In the genomic region with DNA sequence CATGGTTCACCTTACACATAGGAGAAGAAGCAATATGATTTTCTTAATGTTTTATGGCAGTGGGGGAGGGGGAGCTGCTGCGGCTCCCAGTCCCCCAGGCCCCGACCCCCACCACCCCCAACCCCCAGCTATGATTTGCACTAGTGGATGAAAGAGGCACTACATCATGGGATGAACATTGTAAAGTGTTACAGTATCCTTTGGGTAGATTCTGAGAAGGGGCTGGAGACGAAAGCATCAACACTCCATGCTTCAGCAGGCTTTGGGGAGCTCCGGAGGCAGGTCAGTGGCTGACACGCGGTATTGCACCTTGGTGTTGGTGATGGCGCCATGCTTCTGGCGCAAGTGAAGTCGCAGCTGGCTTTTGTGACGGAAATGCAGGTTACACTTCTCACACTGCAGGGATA, we compare ENCODE assay signal across 1 cellular context.
TF ChIP-seq lines count a peak whose summit lies in the region.

No MANE protein-coding gene starts in this region.

TF ChIP-seq in HCT116, 20 proteins besides CTCF, POLR2A, EP300 and RAD21:
- no peak for TF ChIP-seq ZNF274 (IDR thresholded peaks at IDR 0.05; ENCODE audit: low read depth, low read length)
- no peak for TF ChIP-seq FOSL1 (IDR thresholded peaks at IDR 0.05; ENCODE audit: low read depth)
- no peak for TF ChIP-seq EZH2phosphoT487 (IDR thresholded peaks at IDR 0.05; ENCODE audit: borderline replicate concordance)
- TF ChIP-seq YY1 (IDR thresholded peaks at IDR 0.05; ENCODE audit: extremely low read depth, insufficient replicate concordance, low read depth, low read length): no peak
- no peak for TF ChIP-seq POLR2AphosphoS5 (IDR thresholded peaks at IDR 0.05; ENCODE audit: low read depth, low read length)
- no peak for TF ChIP-seq SP1 (IDR thresholded peaks at IDR 0.05; ENCODE audit: low read depth)
- TF ChIP-seq EZH2 (IDR thresholded peaks at IDR 0.05): no peak
- no peak for TF ChIP-seq SRF (IDR thresholded peaks at IDR 0.05; ENCODE audit: low read depth)
- no peak for TF ChIP-seq CEBPB (IDR thresholded peaks at IDR 0.05; ENCODE audit: low read depth)
- TF ChIP-seq TCF7L2 (IDR thresholded peaks at IDR 0.05; ENCODE audit: borderline replicate concordance, extremely low read depth, insufficient read depth, insufficient read length): no peak
- TF ChIP-seq, protein P1, sequence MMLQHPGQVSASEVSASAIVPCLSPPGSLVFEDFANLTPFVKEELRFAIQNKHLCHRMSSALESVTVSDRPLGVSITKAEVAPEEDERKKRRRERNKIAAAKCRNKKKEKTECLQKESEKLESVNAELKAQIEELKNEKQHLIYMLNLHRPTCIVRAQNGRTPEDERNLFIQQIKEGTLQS (IDR thresholded peaks at IDR 0.05): no peak
- TF ChIP-seq, protein P2, sequence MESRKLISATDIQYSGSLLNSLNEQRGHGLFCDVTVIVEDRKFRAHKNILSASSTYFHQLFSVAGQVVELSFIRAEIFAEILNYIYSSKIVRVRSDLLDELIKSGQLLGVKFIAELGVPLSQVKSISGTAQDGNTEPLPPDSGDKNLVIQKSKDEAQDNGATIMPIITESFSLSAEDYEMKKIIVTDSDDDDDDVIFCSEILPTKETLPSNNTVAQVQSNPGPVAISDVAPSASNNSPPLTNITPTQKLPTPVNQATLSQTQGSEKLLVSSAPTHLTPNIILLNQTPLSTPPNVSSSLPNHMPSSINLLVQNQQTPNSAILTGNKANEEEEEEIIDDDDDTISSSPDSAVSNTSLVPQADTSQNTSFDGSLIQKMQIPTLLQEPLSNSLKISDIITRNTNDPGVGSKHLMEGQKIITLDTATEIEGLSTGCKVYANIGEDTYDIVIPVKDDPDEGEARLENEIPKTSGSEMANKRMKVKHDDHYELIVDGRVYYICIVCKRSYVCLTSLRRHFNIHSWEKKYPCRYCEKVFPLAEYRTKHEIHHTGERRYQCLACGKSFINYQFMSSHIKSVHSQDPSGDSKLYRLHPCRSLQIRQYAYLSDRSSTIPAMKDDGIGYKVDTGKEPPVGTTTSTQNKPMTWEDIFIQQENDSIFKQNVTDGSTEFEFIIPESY (IDR thresholded peaks at IDR 0.05; ENCODE audit: extremely low read depth, insufficient replicate concordance, low read length): no peak
- no peak for TF ChIP-seq ELF1 (IDR thresholded peaks at IDR 0.05; ENCODE audit: borderline replicate concordance, low read depth)
- no peak for TF ChIP-seq JUND (IDR thresholded peaks at IDR 0.05)
- TF ChIP-seq, protein P3, sequence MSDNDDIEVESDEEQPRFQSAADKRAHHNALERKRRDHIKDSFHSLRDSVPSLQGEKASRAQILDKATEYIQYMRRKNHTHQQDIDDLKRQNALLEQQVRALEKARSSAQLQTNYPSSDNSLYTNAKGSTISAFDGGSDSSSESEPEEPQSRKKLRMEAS (IDR thresholded peaks at IDR 0.05): no peak
- TF ChIP-seq SIN3A (IDR thresholded peaks at IDR 0.05; ENCODE audit: low read depth): no peak
- TF ChIP-seq EGR1 (IDR thresholded peaks at IDR 0.05; ENCODE audit: low read depth): no peak
- no peak for TF ChIP-seq ZFX (IDR thresholded peaks at IDR 0.05)
- no peak for TF ChIP-seq CBX3 (IDR thresholded peaks at IDR 0.05; ENCODE audit: low read depth)
